ENCODE assay signal across 8 cellular contexts in genomic region chr20:48761023-48761785, GRCh38.
A peak's percentile ranks its signal among the peaks of the same experiment; 100 is the strongest.
DNase-seq lines count a peak whose midpoint lies in the region; ATAC-seq and TF ChIP-seq lines count a peak whose summit lies in the region.

No MANE protein-coding gene starts in this region.

- H3K4me3 Mint-ChIP-seq in activated CD4-positive, alpha-beta T cell treated with anti-CD3 and anti-CD28 coated beads, Interleukin-2, amount 10 ng/mL, durations not matched to agents 7 days and 5 days: peak overlapping the region; percentile 55
- peak overlapping the region; percentile 67 for H3K4me3 Mint-ChIP-seq in stimulated activated effector memory CD8-positive, alpha-beta T cell treated with anti-CD3 and anti-CD28 coated beads, Interleukin-12 subunit alpha, Interleukin-12 subunit beta, amount 100 ng/mL, for 72 hours

- no peak overlapping the region for H3K27ac ChIP-seq in MM.1S (ENCODE audit: low read length)

- H3K9me2 ChIP-seq in MM.1S (replicated peaks; ENCODE audit: insufficient read depth, low read length): no peaks in the 10 kb centered on the region

- no peaks in the 10 kb centered on the region for H3K36me3 ChIP-seq in MM.1S (replicated peaks; ENCODE audit: insufficient read depth, low read length)

- H3K27me3 Mint-ChIP-seq in activated CD4-positive, alpha-beta T cell treated with anti-CD3 and anti-CD28 coated beads, Interleukin-2, amount 10 ng/mL, durations not matched to agents 7 days and 5 days: no peaks in the 10 kb centered on the region

- no peak for TF ChIP-seq CTCF in MM.1S (IDR thresholded peaks at IDR 0.05; ENCODE audit: low read length)

- DNase-seq in MM.1S (no peak), AG20443 (ENCODE audit: low spot score) (no peak), NCI-H526 treated with DMSO at 0.1 percent for 48 hours (lab: John Stamatoyannopoulos, UW) (no peak), NCI-H1092 (lab: John Stamatoyannopoulos, UW) (no peak)
- peak; percentile 75 for DNase-seq in activated CD4-positive, alpha-beta T cell treated with anti-CD3 and anti-CD28 coated beads, Interleukin-2, amount 10 ng/mL, durations not matched to agents 7 days and 5 days
- peak in 1 of 2 donors; percentile 76 for DNase-seq in stimulated activated effector memory CD8-positive, alpha-beta T cell treated with anti-CD3 and anti-CD28 coated beads, Interleukin-12 subunit alpha, Interleukin-12 subunit beta, amount 100 ng/mL, for 72 hours (ENCODE audit: low spot score in 2 of 2)

- peak overlapping the region; percentile 46; the same call in 1 of the 2 replicates for H2AFZ ChIP-seq in MM.1S (ENCODE audit: low read length)

- no peak overlapping the region for H3K4me3 ChIP-seq in MM.1S (ENCODE audit: low read length)

- H3K9me3 Mint-ChIP-seq in activated CD4-positive, alpha-beta T cell treated with anti-CD3 and anti-CD28 coated beads, Interleukin-2, amount 10 ng/mL, durations not matched to agents 7 days and 5 days: peaks cover 15% of the 10 kb centered on the region
- no peaks in the 10 kb centered on the region for H3K9me3 Mint-ChIP-seq in stimulated activated effector memory CD8-positive, alpha-beta T cell treated with anti-CD3 and anti-CD28 coated beads, Interleukin-12 subunit alpha, Interleukin-12 subunit beta, amount 100 ng/mL, for 72 hours

- H3K4me1 Mint-ChIP-seq in activated CD4-positive, alpha-beta T cell treated with anti-CD3 and anti-CD28 coated beads, Interleukin-2, amount 10 ng/mL, durations not matched to agents 7 days and 5 days: peaks cover 87% of the 10 kb centered on the region
- peaks cover 94% of the 10 kb centered on the region for H3K4me1 Mint-ChIP-seq in stimulated activated effector memory CD8-positive, alpha-beta T cell treated with anti-CD3 and anti-CD28 coated beads, Interleukin-12 subunit alpha, Interleukin-12 subunit beta, amount 100 ng/mL, for 72 hours

- CTCF ChIA-PET in activated CD4-positive, alpha-beta T cell treated with anti-CD3 and anti-CD28 coated beads, Interleukin-2, amount 10 ng/mL, durations not matched to agents 7 days and 5 days (lab: Charles Lee): no interaction called here

- H3K9me3 ChIP-seq in MM.1S (replicated peaks; ENCODE audit: insufficient read depth, low read length): no peaks in the 10 kb centered on the region

- H3K79me2 ChIP-seq in MM.1S (ENCODE audit: low read length): no peaks in the 10 kb centered on the region

- peaks cover 63% of the 10 kb centered on the region for H3K36me3 Mint-ChIP-seq in activated CD4-positive, alpha-beta T cell treated with anti-CD3 and anti-CD28 coated beads, Interleukin-2, amount 10 ng/mL, durations not matched to agents 7 days and 5 days (ENCODE audit: low read depth)
- H3K36me3 Mint-ChIP-seq in stimulated activated effector memory CD8-positive, alpha-beta T cell treated with anti-CD3 and anti-CD28 coated beads, Interleukin-12 subunit alpha, Interleukin-12 subunit beta, amount 100 ng/mL, for 72 hours: peaks cover 35% of the 10 kb centered on the region

- H3K4me2 ChIP-seq in MM.1S (ENCODE audit: low read depth, low read length): no peak overlapping the region; the same call in 1 of the 2 replicates

- H4K20me1 ChIP-seq in MM.1S (ENCODE audit: insufficient read depth, low read length): no peaks in the 10 kb centered on the region

- no peak overlapping the region for H3K9ac ChIP-seq in MM.1S (ENCODE audit: low read length)

- peak; percentile 20 for ATAC-seq in esophagus mucosa
- ATAC-seq in stimulated activated effector memory CD8-positive, alpha-beta T cell treated with anti-CD3 and anti-CD28 coated beads, Interleukin-12 subunit alpha, Interleukin-12 subunit beta, amount 100 ng/mL, for 72 hours: peak; percentile 16
- ATAC-seq in GM18909 (IDR thresholded peaks at IDR 0.05; ENCODE audit: poor library complexity, unreplicated experiment): no peak

- no peaks in the 10 kb centered on the region for H3F3A ChIP-seq in MM.1S (ENCODE audit: insufficient read depth, low read length)

- H3K27ac Mint-ChIP-seq in activated CD4-positive, alpha-beta T cell treated with anti-CD3 and anti-CD28 coated beads, Interleukin-2, amount 10 ng/mL, durations not matched to agents 7 days and 5 days: peak overlapping the region; percentile 94
- H3K27ac Mint-ChIP-seq in stimulated activated effector memory CD8-positive, alpha-beta T cell treated with anti-CD3 and anti-CD28 coated beads, Interleukin-12 subunit alpha, Interleukin-12 subunit beta, amount 100 ng/mL, for 72 hours: peak overlapping the region; percentile 92

- H3K27me3 ChIP-seq in MM.1S (replicated peaks; ENCODE audit: insufficient read depth, low read length): no peaks in the 10 kb centered on the region

- POLR2A ChIA-PET in activated CD4-positive, alpha-beta T cell treated with anti-CD3 and anti-CD28 coated beads, Interleukin-2, amount 10 ng/mL, durations not matched to agents 7 days and 5 days (lab: Charles Lee): no interaction called here

- peaks cover 13% of the 10 kb centered on the region for H3K4me1 ChIP-seq in MM.1S (ENCODE audit: low read length)
